Comparison of ENCODE assay signal across 8 cellular contexts in genomic region chr6:85923013-85923430, GRCh38.
DNase-seq lines count a peak whose midpoint lies in the region; ATAC-seq and TF ChIP-seq lines count a peak whose summit lies in the region.

No MANE protein-coding gene starts in this region.

- no peak overlapping the region for H3K23ac ChIP-seq in neuronal stem cell (ENCODE audit: low read depth, low read length, poor library complexity)

- no peaks in the 10 kb centered on the region for H3K9me2 ChIP-seq in MM.1S (replicated peaks; ENCODE audit: insufficient read depth, low read length)

- POLR2A ChIA-PET in BJ (lab: Charles Lee): no interaction called here

- H4K91ac ChIP-seq in neuronal stem cell (ENCODE audit: low read depth, low read length, poor library complexity): no peak overlapping the region

- no peaks in the 10 kb centered on the region for H3K9me3 Mint-ChIP-seq in activated T-helper 2 cell treated with anti-CD3 and anti-CD28 coated beads, Interferon-gamma antibody, Interleukin-2, Interleukin-4, amounts not matched to agents 10 μg/mL and 5 μg/mL and 100 μg/mL, durations not matched to agents 14 hours and 24 hours and 36 hours

- H3K36me3 ChIP-seq in BJ (ENCODE audit: control insufficient read depth, insufficient read depth, low read length): no peaks in the 10 kb centered on the region
- no peaks in the 10 kb centered on the region for H3K36me3 ChIP-seq in MM.1S (replicated peaks; ENCODE audit: insufficient read depth, low read length)
- H3K36me3 ChIP-seq in neuronal stem cell (replicated peaks in 1 of 2; ENCODE audit: control insufficient read depth in 2 of 2, insufficient read depth in 2 of 2, low read length in 2 of 2): no peaks in the 10 kb centered on the region

- intact Hi-C loops in activated T-helper 2 cell treated with anti-CD3 and anti-CD28 coated beads, Interferon-gamma antibody, Interleukin-2, Interleukin-4, amounts not matched to agents 10 μg/mL and 5 μg/mL and 100 μg/mL, durations not matched to agents 14 hours and 24 hours and 36 hours (cut with micrococcal nuclease): no loop called here

- no peak overlapping the region for H2AK5ac ChIP-seq in neuronal stem cell (ENCODE audit: low read depth, low read length)

- CTCF ChIA-PET in BJ (lab: Yijun Ruan, JAX): interaction anchor here (0.6 to 1.5 kb wide), 5 partner anchors 10 to 934 kb away, joined by 3 to 5 read pairs (median 3); no protein-coding TSS in a partner anchor

- no peak for DNase-seq in BJ (ENCODE audit: low read depth)
- peak; percentile 64 for DNase-seq in MM.1S
- DNase-seq in SK-MEL-5 (ENCODE audit: low read depth, low spot score): peak; percentile 70
- peak; percentile 51 for DNase-seq in neuronal stem cell (ENCODE audit: low spot score)
- no peak for DNase-seq in activated T-helper 2 cell treated with anti-CD3 and anti-CD28 coated beads, Interferon-gamma antibody, Interleukin-2, Interleukin-4, amounts not matched to agents 10 μg/mL and 5 μg/mL and 100 μg/mL, durations not matched to agents 14 hours and 24 hours and 36 hours (ENCODE audit: low spot score)

- H2BK12ac ChIP-seq in neuronal stem cell (ENCODE audit: low read length): no peak overlapping the region

- H3K27ac ChIP-seq in MM.1S (ENCODE audit: low read length) (no peak overlapping the region), neuronal stem cell (replicated peaks; ENCODE audit: low read length) (no peak overlapping the region)

- H2AFZ ChIP-seq in MM.1S (ENCODE audit: low read length) (0 out of 2 replicates have a peak overlapping the region, but pooled peaks have one; percentile 4), neuronal stem cell (ENCODE audit: low read length) (no peak overlapping the region)

- H3K4me3 ChIP-seq in BJ (ENCODE audit: low read depth, low read length): no peak overlapping the region
- no peak overlapping the region for H3K4me3 ChIP-seq in MM.1S (ENCODE audit: low read length)
- no peak overlapping the region for H3K4me3 ChIP-seq in neuronal stem cell (ENCODE audit: low read length in 2 of 2)

- H3K4me2 ChIP-seq in MM.1S (ENCODE audit: low read depth, low read length): no peak overlapping the region
- H3K4me2 ChIP-seq in neuronal stem cell (ENCODE audit: insufficient read depth, low read length, poor library complexity, severe bottlenecking): no peak overlapping the region

- H3K79me1 ChIP-seq in neuronal stem cell (ENCODE audit: low read depth, low read length): no peaks in the 10 kb centered on the region

- peak; percentile 52 for TF ChIP-seq CTCF in BJ (IDR thresholded peaks at IDR 0.05; ENCODE audit: insufficient read depth, low read depth, low read length)
- peak; percentile 75 for TF ChIP-seq CTCF in MM.1S (IDR thresholded peaks at IDR 0.05; ENCODE audit: low read length)

- H3K36me3 Mint-ChIP-seq in activated T-helper 2 cell treated with anti-CD3 and anti-CD28 coated beads, Interferon-gamma antibody, Interleukin-2, Interleukin-4, amounts not matched to agents 10 μg/mL and 5 μg/mL and 100 μg/mL, durations not matched to agents 14 hours and 24 hours and 36 hours (ENCODE audit: low read depth): no peaks in the 10 kb centered on the region

- no peaks in the 10 kb centered on the region for H3K4me1 Mint-ChIP-seq in activated T-helper 2 cell treated with anti-CD3 and anti-CD28 coated beads, Interferon-gamma antibody, Interleukin-2, Interleukin-4, amounts not matched to agents 10 μg/mL and 5 μg/mL and 100 μg/mL, durations not matched to agents 14 hours and 24 hours and 36 hours (ENCODE audit: low read depth)

- H3K14ac ChIP-seq in neuronal stem cell (ENCODE audit: low read length): no peak overlapping the region

- H3K27ac Mint-ChIP-seq in activated T-helper 2 cell treated with anti-CD3 and anti-CD28 coated beads, Interferon-gamma antibody, Interleukin-2, Interleukin-4, amounts not matched to agents 10 μg/mL and 5 μg/mL and 100 μg/mL, durations not matched to agents 14 hours and 24 hours and 36 hours: no peak overlapping the region

- no peak overlapping the region for H3K9ac ChIP-seq in MM.1S (ENCODE audit: low read length)
- H3K9ac ChIP-seq in neuronal stem cell (ENCODE audit: low read depth, low read length, poor library complexity): no peak overlapping the region

- H3K4me3 Mint-ChIP-seq in activated T-helper 2 cell treated with anti-CD3 and anti-CD28 coated beads, Interferon-gamma antibody, Interleukin-2, Interleukin-4, amounts not matched to agents 10 μg/mL and 5 μg/mL and 100 μg/mL, durations not matched to agents 14 hours and 24 hours and 36 hours (ENCODE audit: low read depth): no peak overlapping the region

- no peaks in the 10 kb centered on the region for H4K20me1 ChIP-seq in MM.1S (ENCODE audit: insufficient read depth, low read length)

- no peak overlapping the region for H2BK5ac ChIP-seq in neuronal stem cell (ENCODE audit: low read length)

- H3K4ac ChIP-seq in neuronal stem cell (ENCODE audit: low read length): no peak overlapping the region

- H3K4me1 ChIP-seq in MM.1S (ENCODE audit: low read length): no peaks in the 10 kb centered on the region
- H3K4me1 ChIP-seq in neuronal stem cell (ENCODE audit: control insufficient read depth in 2 of 2, insufficient read depth in 1 of 2, low read depth in 1 of 2, low read length in 2 of 2): peaks cover 0 to 3% of the 10 kb centered on the region in 2 donors

- in situ Hi-C loops in SK-MEL-5 (cut with HindIII; ENCODE audit: low pct_unique_long_range_greater_than_20kb, low sequenced_read_pairs): no loop called here

- no peaks in the 10 kb centered on the region for H3F3A ChIP-seq in MM.1S (ENCODE audit: insufficient read depth, low read length)

- ATAC-seq in GM18502 (IDR thresholded peaks at IDR 0.05; ENCODE audit: poor library complexity, unreplicated experiment): peak; percentile 96
- peak; percentile 86 for ATAC-seq in HG02642 (IDR thresholded peaks at IDR 0.05; ENCODE audit: poor library complexity, unreplicated experiment)
- ATAC-seq in esophagus mucosa: peak; percentile 93

- no peaks in the 10 kb centered on the region for H3K27me3 ChIP-seq in BJ (ENCODE audit: control insufficient read depth, insufficient read depth, low read length)
- H3K27me3 ChIP-seq in MM.1S (replicated peaks; ENCODE audit: insufficient read depth, low read length): no peaks in the 10 kb centered on the region
- H3K27me3 ChIP-seq in neuronal stem cell (ENCODE audit: control insufficient read depth in 3 of 3, insufficient read depth in 3 of 3, low read depth in 1 of 3, low read length in 3 of 3): no peaks in the 10 kb centered on the region

- no peak overlapping the region for H2BK120ac ChIP-seq in neuronal stem cell (ENCODE audit: low read depth, low read length)

- H3K9me3 ChIP-seq in MM.1S (replicated peaks; ENCODE audit: insufficient read depth, low read length) (no peaks in the 10 kb centered on the region), neuronal stem cell (replicated peaks in 1 of 2; ENCODE audit: control insufficient read depth in 2 of 2, insufficient read depth in 1 of 2, low read depth in 1 of 2, low read length in 2 of 2) (no peaks in the 10 kb centered on the region)

- WGBS in neuronal stem cell (ENCODE audit: extremely low coverage in 2 of 2, insufficient read length in 2 of 2, insufficient replicate concordance in 1 of 2), 2 donors: no CpG with 5 or more reads among the region's 2 CpGs

- no peak overlapping the region for H4K8ac ChIP-seq in neuronal stem cell (ENCODE audit: low read depth, low read length)

- H3K18ac ChIP-seq in neuronal stem cell (ENCODE audit: low read length): no peak overlapping the region

- H2BK15ac ChIP-seq in neuronal stem cell (ENCODE audit: low read length): no peak overlapping the region

- H3K79me2 ChIP-seq in MM.1S (ENCODE audit: low read length): no peaks in the 10 kb centered on the region

- no peaks in the 10 kb centered on the region for H3K27me3 Mint-ChIP-seq in activated T-helper 2 cell treated with anti-CD3 and anti-CD28 coated beads, Interferon-gamma antibody, Interleukin-2, Interleukin-4, amounts not matched to agents 10 μg/mL and 5 μg/mL and 100 μg/mL, durations not matched to agents 14 hours and 24 hours and 36 hours (ENCODE audit: low read depth)

Comparison
In these comparisons a context has a peak if more than half of its experiments do, and no peak if none do; other contexts are left out.
1. DNase-seq: peak in MM.1S (single experiment), SK-MEL-5 (single experiment) and neuronal stem cell (single experiment); none in BJ (single experiment) and activated T-helper 2 cell treated with anti-CD3 and anti-CD28 coated beads, Interferon-gamma antibody, Interleukin-2, Interleukin-4, amounts not matched to agents 10 μg/mL and 5 μg/mL and 100 μg/mL, durations not matched to agents 14 hours and 24 hours and 36 hours (single experiment).
2. Peak in every context shown above with its lines, with median percentiles within 50 percentile points of each other: ATAC-seq.